26 cellular contexts compared by ENCODE assay signal in the genomic region with DNA sequence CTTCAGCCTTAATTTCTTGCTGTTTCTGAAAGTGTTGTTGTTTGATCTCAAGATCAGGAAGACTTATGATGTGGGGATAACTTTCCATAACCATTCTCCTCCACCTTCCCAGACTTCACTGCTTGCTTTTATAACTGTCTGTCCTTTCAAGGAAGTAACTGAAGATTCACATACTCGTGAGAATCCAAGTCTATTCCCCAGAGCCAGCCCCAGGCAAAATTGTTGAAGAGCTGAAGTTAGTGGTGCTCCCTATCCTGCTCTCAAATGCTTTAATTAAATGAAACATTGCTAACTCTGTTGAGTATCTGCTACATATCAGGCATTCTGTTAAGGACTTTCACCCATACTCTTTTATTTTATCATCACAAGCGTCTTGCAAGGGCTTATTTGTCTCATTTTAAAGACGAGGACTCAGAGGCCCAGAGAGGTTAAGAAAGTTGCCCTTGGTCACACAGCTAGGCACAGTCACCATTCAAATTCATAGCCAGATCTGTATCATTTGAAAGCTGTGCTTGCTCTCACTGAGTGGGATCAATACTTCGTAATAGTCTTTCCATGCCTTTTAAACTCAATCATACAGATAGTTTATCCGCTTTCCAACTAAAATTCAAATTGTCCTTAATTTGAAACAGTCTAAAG.
DNase-seq lines count a peak whose midpoint lies in the region; ATAC-seq, FAIRE-seq and TF ChIP-seq lines count a peak whose summit lies in the region.
"Had no signal": no experiment of that assay in that cellular context is flagged by ENCODE, and none has a peak within 500 bp of the region (broad histone marks: within the 10 kb centered on the region; RNA-seq: fewer than 3 reads in every experiment).

No MANE protein-coding gene starts in this region.

- no peak overlapping the region for H2AFZ ChIP-seq in GM23338
- H2AFZ ChIP-seq in K562 (ENCODE audit: low read depth, low read length): no peak overlapping the region

- H3K4me1 Mint-ChIP-seq in GM23338: peaks cover 31% of the 10 kb centered on the region
- H3K4me1 Mint-ChIP-seq: activated T-helper 17 cell treated with anti-CD3 and anti-CD28 coated beads, Interleukin-2, amount 50 U/mL, for 72 hours; central memory CD8-positive, alpha-beta T cell; stimulated activated effector memory CD8-positive, alpha-beta T cell treated with anti-CD3 and anti-CD28 coated beads, Interleukin-12 subunit alpha, Interleukin-12 subunit beta, amount 100 ng/mL, for 72 hours had no signal

- H3K27me3 ChIP-seq in BE2C (no peaks in the 10 kb centered on the region), GM23338 (ENCODE audit: insufficient read depth) (peaks cover 22% of the 10 kb centered on the region), K562 (ENCODE audit: control insufficient read depth in 2 of 2, insufficient read depth in 2 of 2, low read length in 2 of 2) (no peaks in the 10 kb centered on the region), gastrocnemius medialis (no peaks in the 10 kb centered on the region)
- H3K27me3 ChIP-seq: ascending aorta, suprapubic skin had no signal

- peak overlapping the region; percentile 79 for H3K4me2 ChIP-seq in GM23338
- H3K4me2 ChIP-seq in K562 (ENCODE audit: insufficient read depth, low read length): no peak overlapping the region
- H3K4me2 ChIP-seq: KMS-11 had no signal

- H3K4me1 ChIP-seq in BE2C: peaks cover 11% of the 10 kb centered on the region
- peaks cover 19% of the 10 kb centered on the region for H3K4me1 ChIP-seq in GM23338 (ENCODE audit: insufficient read depth)
- peaks cover 0 to 10% of the 10 kb centered on the region in 2 experiments; a peak in 4 of 5 replicates for H3K4me1 ChIP-seq in K562 (replicated peaks in 1 of 2; ENCODE audit: control insufficient read depth in 2 of 2, insufficient read depth in 2 of 2, low read length in 2 of 2)
- peaks cover 9 to 17% of the 10 kb centered on the region in 2 donors for H3K4me1 ChIP-seq in gastrocnemius medialis
- H3K4me1 ChIP-seq: ascending aorta had no signal

- ATAC-seq in GM23338: no peak
- no peak for ATAC-seq in K562
- ATAC-seq in gastrocnemius medialis: no peak
- no peak for ATAC-seq in GM19397 (IDR thresholded peaks at IDR 0.05; ENCODE audit: unreplicated experiment)
- ATAC-seq: activated T-helper 17 cell treated with anti-CD3 and anti-CD28 coated beads, Interleukin-2, amount 50 U/mL, for 72 hours; stimulated activated effector memory CD8-positive, alpha-beta T cell treated with anti-CD3 and anti-CD28 coated beads, Interleukin-12 subunit alpha, Interleukin-12 subunit beta, amount 100 ng/mL, for 72 hours had no signal

- TF ChIP-seq POLR2A in K562 (conservative IDR thresholded peaks at IDR 0.05): no peak
- TF ChIP-seq POLR2A in gastrocnemius medialis (IDR thresholded peaks at IDR 0.05): no peak

- WGBS in K562 (ENCODE audit: insufficient coverage, low coverage, missing lambda C conversion rate): 28% methylated on average over 4 of the region's 5 CpGs

- in situ Hi-C loops in K562 (cut with MboI): loop anchor here (10.0 to 25.0 kb wide), 2 partner anchors 363 to 540 kb away; no protein-coding TSS in a partner anchor
- in situ Hi-C loops in gastrocnemius medialis (cut with MboI; ENCODE audit: low sequenced_read_pairs in 4 of 4): loop anchor here (5.0 to 25.0 kb wide), 6 partner anchors 183 to 543 kb away; no protein-coding TSS in a partner anchor

- FAIRE-seq in K562 (lab: Jason Lieb, UNC): no peak
- FAIRE-seq: endothelial cell of umbilical vein, G401.6, HTR-8/SVneo had no signal

- TF ChIP-seq CTCF in BE2C (IDR thresholded peaks at IDR 0.05; ENCODE audit: low read depth, low read length) (no peak), GM23338 (conservative IDR thresholded peaks at IDR 0.05; ENCODE audit: low read depth in 2 of 2) (no peak), K562 (IDR thresholded peaks at IDR 0.05 in 2 of 3, conservative IDR thresholded peaks at IDR 0.05 in 1 of 3; ENCODE audit: insufficient read depth in 2 of 3, low read depth in 1 of 3, low read length in 3 of 3) (no peak), gastrocnemius medialis (IDR thresholded peaks at IDR 0.05 in 4 of 5, conservative IDR thresholded peaks at IDR 0.05 in 1 of 5) (no peak)

- H3K9me3 Mint-ChIP-seq in GM23338: no peaks in the 10 kb centered on the region
- H3K9me3 Mint-ChIP-seq: activated T-helper 17 cell treated with anti-CD3 and anti-CD28 coated beads, Interleukin-2, amount 50 U/mL, for 72 hours; stimulated activated effector memory CD8-positive, alpha-beta T cell treated with anti-CD3 and anti-CD28 coated beads, Interleukin-12 subunit alpha, Interleukin-12 subunit beta, amount 100 ng/mL, for 72 hours had no signal

- H4K20me1 ChIP-seq in GM23338 (replicated peaks; ENCODE audit: insufficient read depth) (no peaks in the 10 kb centered on the region), K562 (replicated peaks; ENCODE audit: control insufficient read depth, insufficient read depth, low read length) (no peaks in the 10 kb centered on the region)

- peak; percentile 18 for DNase-seq in BE2C
- no peak for DNase-seq in GM23338 (ENCODE audit: low spot score)
- DNase-seq in K562 (ENCODE audit: extremely low read depth in 1 of 4, low spot score in 3 of 4): no peak
- no peak for DNase-seq in gastrocnemius medialis
- no peak for DNase-seq in HCEC 1CT
- no peak for DNase-seq in activated effector memory CD4-positive, alpha-beta T cell treated with Interleukin-2 at 50 U/mL for 16 hours
- DNase-seq: activated CD4-positive, alpha-beta T cell treated with anti-CD3 and anti-CD28 coated beads, Interleukin-2, amount 50 U/mL, for 48 hours; activated CD4-positive, CD25-positive, alpha-beta regulatory T cell; activated CD8-positive, alpha-beta memory T cell treated with anti-CD3 and anti-CD28 coated beads, Interleukin-2, amount 50 U/mL, for 48 hours; CD8-positive, alpha-beta memory T cell; head of caudate nucleus; natural killer cell; NCI-H2171 treated with DMSO at 0.1 percent for 48 hours; T1000 had no signal

- H3K79me2 ChIP-seq in GM23338 (replicated peaks; ENCODE audit: insufficient read depth) (no peaks in the 10 kb centered on the region), K562 (ENCODE audit: control insufficient read depth, insufficient read depth, low read length) (no peaks in the 10 kb centered on the region)

- no peak overlapping the region for H3K4me3 Mint-ChIP-seq in GM23338
- H3K4me3 Mint-ChIP-seq: activated naive CD8-positive, alpha-beta T cell; activated T-helper 17 cell treated with anti-CD3 and anti-CD28 coated beads, Interleukin-2, amount 50 U/mL, for 72 hours; CD8-positive, alpha-beta memory T cell; central memory CD8-positive, alpha-beta T cell; natural killer cell; stimulated activated effector memory CD8-positive, alpha-beta T cell treated with anti-CD3 and anti-CD28 coated beads, Interleukin-12 subunit alpha, Interleukin-12 subunit beta, amount 100 ng/mL, for 72 hours had no signal

- POLR2A ChIA-PET in K562 (lab: Yijun Ruan, JAX): no interaction called here

- no peaks in the 10 kb centered on the region for H3K9me1 ChIP-seq in K562 (ENCODE audit: control insufficient read depth, insufficient read depth, low read length)

- no peaks in the 10 kb centered on the region for H3K36me3 Mint-ChIP-seq in GM23338 (ENCODE audit: low read depth)
- H3K36me3 Mint-ChIP-seq: activated naive CD8-positive, alpha-beta T cell; CD8-positive, alpha-beta memory T cell; natural killer cell; stimulated activated effector memory CD8-positive, alpha-beta T cell treated with anti-CD3 and anti-CD28 coated beads, Interleukin-12 subunit alpha, Interleukin-12 subunit beta, amount 100 ng/mL, for 72 hours had no signal

- H3K9me3 ChIP-seq in BE2C (no peaks in the 10 kb centered on the region), K562 (replicated peaks; ENCODE audit: control insufficient read depth, insufficient read depth, low read depth, low read length) (no peaks in the 10 kb centered on the region; the same call in 1 of the 2 replicates), gastrocnemius medialis (no peaks in the 10 kb centered on the region)
- H3K9me3 ChIP-seq: ascending aorta, suprapubic skin had no signal

- H3K36me3 ChIP-seq in BE2C (no peaks in the 10 kb centered on the region), GM23338 (ENCODE audit: insufficient read depth) (no peaks in the 10 kb centered on the region), K562 (ENCODE audit: control insufficient read depth, insufficient read depth, low read length) (no peaks in the 10 kb centered on the region), gastrocnemius medialis (no peaks in the 10 kb centered on the region)
- H3K36me3 ChIP-seq: ascending aorta, suprapubic skin had no signal

- no peak overlapping the region for H3K27ac Mint-ChIP-seq in GM23338
- H3K27ac Mint-ChIP-seq: activated naive CD8-positive, alpha-beta T cell; activated T-helper 17 cell treated with anti-CD3 and anti-CD28 coated beads, Interleukin-2, amount 50 U/mL, for 72 hours; CD8-positive, alpha-beta memory T cell; natural killer cell; stimulated activated effector memory CD8-positive, alpha-beta T cell treated with anti-CD3 and anti-CD28 coated beads, Interleukin-12 subunit alpha, Interleukin-12 subunit beta, amount 100 ng/mL, for 72 hours had no signal

- no peak overlapping the region for H3K27ac ChIP-seq in GM23338 (ENCODE audit: low read depth)
- H3K27ac ChIP-seq in K562 (ENCODE audit: extremely low read depth, low read depth, low read length): no peak overlapping the region
- peak overlapping the region; percentile 74 to 80 (median 79) for H3K27ac ChIP-seq in gastrocnemius medialis
- H3K27ac ChIP-seq: ascending aorta, KMS-11, RWPE1, suprapubic skin had no signal

- CTCF ChIA-PET in K562 (lab: Yijun Ruan, JAX; ENCODE audit: low intra/inter-chr PET ratio): no interaction called here

- no peak overlapping the region for H3K9ac ChIP-seq in K562 (ENCODE audit: insufficient read depth in 1 of 2, low read depth in 2 of 2, low read length in 2 of 2)
- H3K9ac ChIP-seq: KMS-11 had no signal

- no TSS peak for BruUV-seq in K562 (replicated peaks; lab: Mats Ljungman, UMichigan)

- TF ChIP-seq RAD21 in K562 (CRISPR knock-in tag; conservative IDR thresholded peaks at IDR 0.05 in 1 of 2, IDR thresholded peaks at IDR 0.05 in 1 of 2): no peak

- H3K27me3 Mint-ChIP-seq in GM23338 (ENCODE audit: insufficient read depth, low read depth, poor library complexity): peaks cover 7% of the 10 kb centered on the region

- no peaks in the 10 kb centered on the region for H3F3A ChIP-seq in GM23338 (replicated peaks; ENCODE audit: low read depth)

- no peak for TF ChIP-seq EP300 in K562 (IDR thresholded peaks at IDR 0.05; ENCODE audit: low read length)

- intact Hi-C loops in K562 (cut with micrococcal nuclease): no loop called here
- intact Hi-C loops in gastrocnemius medialis (cut with DNase I; ENCODE audit: low total_unique reads): loop anchor here (5.0 kb wide), 1 partner anchor 375 kb away; no protein-coding TSS in a partner anchor

- no peaks in the 10 kb centered on the region for H3K9me2 ChIP-seq in GM23338 (ENCODE audit: insufficient read depth)

- no peak overlapping the region for H3K4me3 ChIP-seq in BE2C (ENCODE audit: low read depth, low read length)
- no peak overlapping the region for H3K4me3 ChIP-seq in GM23338
- no peak overlapping the region for H3K4me3 ChIP-seq in K562
- no peak overlapping the region for H3K4me3 ChIP-seq in gastrocnemius medialis

Comparison
In these comparisons a context has a peak if more than half of its experiments do, and no peak if none do; other contexts are left out.
1. H3K27ac ChIP-seq: peak in gastrocnemius medialis (4 of 4); none in GM23338 (single experiment) and K562 (single experiment).